Comparison of ENCODE assay signal across 10 cellular contexts in the genomic region with DNA sequence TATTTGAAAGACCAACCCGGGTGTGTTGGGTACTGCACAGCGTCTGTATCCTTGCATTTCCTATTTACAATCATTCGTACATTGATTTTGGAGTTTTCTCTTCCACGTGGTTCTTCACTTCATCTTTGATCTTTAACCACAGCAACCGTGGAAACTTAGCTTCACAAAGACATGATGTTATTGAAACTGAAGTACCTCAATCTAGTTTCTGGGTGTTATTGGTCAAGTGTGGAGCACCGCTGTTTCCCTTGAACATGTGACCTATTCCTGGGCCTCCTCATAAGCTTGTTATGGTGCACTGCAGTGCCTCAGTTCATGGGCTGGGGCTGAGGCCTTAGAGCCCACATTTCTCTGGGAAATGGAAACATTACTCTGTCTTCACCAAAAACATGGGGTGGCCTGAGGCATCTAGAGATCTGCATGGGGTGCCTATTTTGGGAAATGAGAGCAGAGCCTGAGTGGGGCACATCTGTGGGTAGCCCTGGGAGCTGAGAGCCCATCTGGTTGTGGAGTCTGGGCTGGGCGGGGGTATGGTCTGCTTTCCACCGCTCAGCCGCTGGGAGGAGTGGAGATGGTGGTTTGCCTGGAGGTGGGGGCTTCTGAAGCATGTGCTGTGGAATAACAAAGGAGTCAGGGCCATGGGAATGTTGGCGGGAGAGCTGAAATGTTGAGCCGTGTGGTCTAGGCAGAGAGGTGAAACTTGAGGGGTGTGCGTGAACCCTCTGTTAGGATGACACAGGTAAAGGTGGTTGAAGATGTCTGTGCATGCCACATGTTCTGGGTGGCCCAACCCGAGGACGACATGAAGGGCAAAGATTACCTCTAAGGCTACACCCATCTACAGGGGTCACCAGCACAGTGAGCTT. TPM values are rescaled to one million over a fixed set of nuclear protein-coding genes. Genes with fewer than 3 reads are reported as not detected.
A peak's percentile ranks its signal among the peaks of the same experiment; 100 is the strongest.
DNase-seq lines count a peak whose midpoint lies in the region; ATAC-seq and TF ChIP-seq lines count a peak whose summit lies in the region.
"Had no signal": no experiment of that assay in that cellular context is flagged by ENCODE, and none has a peak within 500 bp of the region (broad histone marks: within the 10 kb centered on the region; RNA-seq: fewer than 3 reads in every experiment).

No MANE protein-coding gene starts in this region.

- BruUV-seq in OCI-LY7 (replicated peaks; lab: Mats Ljungman, UMichigan): no TSS peak

- H3K4me1 ChIP-seq in OCI-LY7 (ENCODE audit: insufficient read depth, low read length, poor library complexity, severe bottlenecking): no peaks in the 10 kb centered on the region

- H3K9me3 ChIP-seq in T-helper 17 cell (ENCODE audit: control insufficient read depth, low read length, poor library complexity, severe bottlenecking) (no peaks in the 10 kb centered on the region), OCI-LY7 (ENCODE audit: low read length) (no peaks in the 10 kb centered on the region)

- peak overlapping the region; percentile 68 for H3K4me3 Mint-ChIP-seq in T-helper 17 cell
- H3K4me3 Mint-ChIP-seq: H9 had no signal

- H3K36me3 ChIP-seq in OCI-LY7 (ENCODE audit: insufficient read depth, low read length): peaks cover 11% of the 10 kb centered on the region

- no peak overlapping the region for H2AFZ ChIP-seq in OCI-LY7 (ENCODE audit: low read length)

- H3K36me3 Mint-ChIP-seq in T-helper 17 cell (ENCODE audit: low read depth): peaks cover 9% of the 10 kb centered on the region

- no peak overlapping the region for H3K4me3 ChIP-seq in OCI-LY7 (ENCODE audit: low read depth, low read length, poor library complexity, severe bottlenecking)

- H3K27me3 Mint-ChIP-seq in T-helper 17 cell: no peaks in the 10 kb centered on the region

- intact Hi-C loops in OCI-LY7 (cut with micrococcal nuclease; ENCODE audit: unreplicated experiment): no loop called here

- ATAC-seq in GM18870 (IDR thresholded peaks at IDR 0.05; ENCODE audit: unreplicated experiment) (peak; percentile 76), GM21529 (IDR thresholded peaks at IDR 0.05; ENCODE audit: unreplicated experiment) (peak; percentile 55), T-helper 17 cell (peak; percentile 73)

- no peak overlapping the region for H3K4me2 ChIP-seq in OCI-LY7 (ENCODE audit: low read length)

- H3K27ac ChIP-seq in OCI-LY7 (ENCODE audit: low read depth, low read length, poor library complexity, severe bottlenecking): no peak overlapping the region

- TF ChIP-seq CTCF in OCI-LY7 (conservative IDR thresholded peaks at IDR 0.05; ENCODE audit: low read length): no peak

- no peaks in the 10 kb centered on the region for H4K20me1 ChIP-seq in OCI-LY7 (ENCODE audit: insufficient read depth, low read length)

- peak overlapping the region; percentile 91 for H3K27ac Mint-ChIP-seq in T-helper 17 cell
- H3K27ac Mint-ChIP-seq: H9 had no signal

- no peaks in the 10 kb centered on the region for H3K9me2 ChIP-seq in OCI-LY7 (ENCODE audit: insufficient read depth, low read length)

- DNase-seq in T-helper 17 cell (no peak), OCI-LY7 (ENCODE audit: low spot score) (no peak), GOT3 (lab: John Stamatoyannopoulos, UW) (no peak), amygdala (lab: John Stamatoyannopoulos, UW) (no peak)
- DNase-seq in stimulated activated CD4-positive, alpha-beta T cell treated with anti-CD3 and anti-CD28 coated beads, Interleukin-2, amount 100 ng/mL, for 48 hours: peak; percentile 5 to 34
- DNase-seq: H9, IMR-90, NCI-H524 had no signal

- POLR2A ChIA-PET in OCI-LY7 (lab: Charles Lee): interaction anchor here (1.2 kb wide), 1 partner anchor 24 kb away, joined by 3 read pairs; no protein-coding TSS in a partner anchor

- peaks cover 23% of the 10 kb centered on the region for H3K4me1 Mint-ChIP-seq in T-helper 17 cell

- no peaks in the 10 kb centered on the region for H3K79me2 ChIP-seq in OCI-LY7 (ENCODE audit: insufficient read depth, low read depth, low read length)

- CTCF ChIA-PET in OCI-LY7 (lab: Charles Lee; ENCODE audit: unreplicated experiment): no interaction called here

RNA-seq across cellular contexts. Expression of gene ZNF236, which starts 37.4 kb away (rescaled TPM):
- 10 to 100 TPM; 29.5 to 29.9 TPM for total RNA-seq in T-helper 17 cell
- 6.6 and 8.4 TPM in 2 replicates for total RNA-seq in OCI-LY7 (2014; rRNA removed; shearing (Covaris generic))
- total RNA-seq in OCI-LY7 (2022): 15.1 and 16.1 TPM in 2 replicates

Comparison
In these comparisons a context has a peak if more than half of its experiments do, and no peak if none do; other contexts are left out.
1. DNase-seq: peak in stimulated activated CD4-positive, alpha-beta T cell treated with anti-CD3 and anti-CD28 coated beads, Interleukin-2, amount 100 ng/mL, for 48 hours (2 of 2); none in T-helper 17 cell (0 of 3), OCI-LY7 (single experiment), GOT3 (single experiment) and amygdala (0 of 56).
2. Peak in every context shown above with its lines, with median percentiles within 50 percentile points of each other: ATAC-seq.